Comparison of ENCODE assay signal across 8 cellular contexts in genomic region chr2:99489758-99490087, GRCh38. TPM values are rescaled to one million over a fixed set of nuclear protein-coding genes. Genes with fewer than 3 reads are reported as not detected.
DNase-seq lines count a peak whose midpoint lies in the region; ATAC-seq and TF ChIP-seq lines count a peak whose summit lies in the region.

REV1 (minus strand) TSS chr2:99490017; CDS start chr2:99464975, 25,042 bp downstream.

- H3K79me2 ChIP-seq in KMS-11 (ENCODE audit: insufficient read depth, low read depth) (peaks cover 42% of the 10 kb centered on the region), mesendoderm (ENCODE audit: control insufficient read depth, insufficient read depth, low read length) (peaks cover 32% of the 10 kb centered on the region)

- peak within 1 kb of the TSS; percentile 98 to 99 for H3K4me3 Mint-ChIP-seq in CD14-positive monocyte

- H3K4me1 ChIP-seq in KMS-11 (ENCODE audit: low read depth, poor library complexity, severe bottlenecking), result peaks cover 33% of the 10 kb centered on the region
- H3K4me1 ChIP-seq in colonic mucosa, result no peaks in the 10 kb centered on the region
- peaks cover 4% of the 10 kb centered on the region for H3K4me1 ChIP-seq in mesendoderm (ENCODE audit: control insufficient read depth, low read depth, low read length)
- H3K4me1 ChIP-seq in urinary bladder (ENCODE audit: insufficient read depth), result peaks cover 2% of the 10 kb centered on the region

- H3K9ac ChIP-seq in KMS-11, result peak within 1 kb of the TSS; percentile 59; the same call in 1 of the 2 replicates
- peak within 1 kb of the TSS; percentile 94 to 96 for H3K9ac ChIP-seq in colonic mucosa (ENCODE audit: low read depth in 2 of 2, low read length in 2 of 2)
- peak within 1 kb of the TSS; percentile 91 for H3K9ac ChIP-seq in mesendoderm (ENCODE audit: low read length)

- peak within 1 kb of the TSS; percentile 82 for H3K4me2 ChIP-seq in KMS-11
- peak within 1 kb of the TSS; percentile 81 for H3K4me2 ChIP-seq in mesendoderm (ENCODE audit: low read length)

- H3K27ac ChIP-seq in KMS-11 (peak within 1 kb of the TSS; percentile 55), colonic mucosa (peak within 1 kb of the TSS; percentile 92), mesendoderm (ENCODE audit: low read depth, low read length) (peak within 1 kb of the TSS; percentile 93), urinary bladder (ENCODE audit: low read depth) (peak within 1 kb of the TSS; percentile 98)

- no peaks in the 10 kb centered on the region for H3K9me3 ChIP-seq in colonic mucosa

- no CpG with 5 or more reads among the region's 51 CpGs for WGBS in mesendoderm (ENCODE audit: extremely low coverage, insufficient coverage, low lambda C conversion rate)
- under 1% methylated on average over 49 of the region's 51 CpGs for WGBS in urinary bladder

- H3K4me3 ChIP-seq in KMS-11 (IDR thresholded peaks at IDR 0.05; ENCODE audit: insufficient read depth, low read depth, low read length), result peak within 1 kb of the TSS; percentile 62
- peak within 1 kb of the TSS; percentile 89 for H3K4me3 ChIP-seq in colonic mucosa
- peak within 1 kb of the TSS; percentile 96 for H3K4me3 ChIP-seq in mesendoderm (ENCODE audit: low read length)
- peak within 1 kb of the TSS; percentile 95 for H3K4me3 ChIP-seq in urinary bladder (ENCODE audit: low read depth, low read length)

- H2BK15ac ChIP-seq in mesendoderm (replicated peaks; ENCODE audit: low read depth), result no peak within 1 kb of the TSS

- H3K27me3 Mint-ChIP-seq in CD14-positive monocyte (ENCODE audit: low read depth in 3 of 3), result peaks cover 0 to 7% (median 2%) of the 10 kb centered on the region in 3 donors

- peaks cover 9% of the 10 kb centered on the region for H3K79me1 ChIP-seq in mesendoderm (ENCODE audit: low read length)

- no peaks in the 10 kb centered on the region for H3K27me3 ChIP-seq in KMS-11 (ENCODE audit: insufficient read depth, low read depth)
- H3K27me3 ChIP-seq in colonic mucosa, result no peaks in the 10 kb centered on the region
- H3K27me3 ChIP-seq in mesendoderm (ENCODE audit: insufficient read depth, low read length, poor library complexity), result no peaks in the 10 kb centered on the region

- peak within 1 kb of the TSS; percentile 86 for H3K4ac ChIP-seq in mesendoderm (ENCODE audit: low read depth, low read length)

- H3K36me3 Mint-ChIP-seq in CD14-positive monocyte, result no peaks in the 10 kb centered on the region

- 0 out of 2 replicates have a peak, but pooled peaks cover 13% of the 10 kb centered on the region for H4K20me1 ChIP-seq in KMS-11 (ENCODE audit: insufficient read depth)

- H3K27ac Mint-ChIP-seq in CD14-positive monocyte, result peak within 1 kb of the TSS; percentile 98 to 99 (median 98)

- H2BK5ac ChIP-seq in mesendoderm (ENCODE audit: low read length), result no peak within 1 kb of the TSS

- TF ChIP-seq CTCF in CD14-positive monocyte (IDR thresholded peaks at IDR 0.05) (no peak), KMS-11 (conservative IDR thresholded peaks at IDR 0.05; ENCODE audit: low read depth, low read length) (no peak), colonic mucosa (IDR thresholded peaks at IDR 0.05) (no peak)

- no peaks in the 10 kb centered on the region for H3K36me3 ChIP-seq in KMS-11 (ENCODE audit: insufficient read depth)
- no peaks in the 10 kb centered on the region for H3K36me3 ChIP-seq in colonic mucosa
- no peaks in the 10 kb centered on the region for H3K36me3 ChIP-seq in mesendoderm (ENCODE audit: control insufficient read depth, insufficient read depth, low read length)
- H3K36me3 ChIP-seq in urinary bladder (ENCODE audit: insufficient read depth), result no peaks in the 10 kb centered on the region

- peak within 1 kb of the TSS; percentile 94 for H3K18ac ChIP-seq in mesendoderm (ENCODE audit: low read length)

- peaks cover 0 to 3% (median 0%) of the 10 kb centered on the region in 7 donors for H3K9me3 Mint-ChIP-seq in CD14-positive monocyte

- peak within 1 kb of the TSS; percentile 86 for H2AFZ ChIP-seq in KMS-11 (ENCODE audit: low read depth)

- intact Hi-C loops in CD14-positive monocyte (cut with micrococcal nuclease), result loop anchor here (2.0 to 10.0 kb wide), 2 partner anchors 153 to 305 kb away; partner anchors contain the start of genes EIF5B (in 2 of the 2), TXNDC9 (in 2 of the 2), MITD1 (in 1 of the 2) and MRPL30 (in 1 of the 2)
- intact Hi-C loops in colonic mucosa (cut with DNase I), result loop anchor here (5.0 to 10.0 kb wide), 2 partner anchors 152 to 335 kb away; partner anchors contain the start of genes EIF5B, LIPT1, TSGA10 and TXNDC9

- ATAC-seq in GM21526 (IDR thresholded peaks at IDR 0.05; ENCODE audit: low FRiP score, unreplicated experiment), result no peak
- ATAC-seq in GM19351 (IDR thresholded peaks at IDR 0.05; ENCODE audit: unreplicated experiment), result no peak

- H3K56ac ChIP-seq in mesendoderm (ENCODE audit: low read length), result peak within 1 kb of the TSS; percentile 95

- H2AK5ac ChIP-seq in mesendoderm (ENCODE audit: low read length), result no peak within 1 kb of the TSS

- no peak within 1 kb of the TSS for H4K5ac ChIP-seq in mesendoderm (ENCODE audit: low read length)

- H3K23ac ChIP-seq in mesendoderm (ENCODE audit: low read length), result peak within 1 kb of the TSS; percentile 57

- H3K4me1 Mint-ChIP-seq in CD14-positive monocyte, result peaks cover 29% of the 10 kb centered on the region

- DNase-seq in CD14-positive monocyte (ENCODE audit: low spot score), result no peak
- no peak for DNase-seq in colonic mucosa
- DNase-seq in mesendoderm, result no peak
- no peak for DNase-seq in RKO (ENCODE audit: low spot score)

- no peak within 1 kb of the TSS for H4K8ac ChIP-seq in mesendoderm (ENCODE audit: low read depth, low read length)

- H2BK120ac ChIP-seq in mesendoderm (ENCODE audit: low read depth, low read length), result peak within 1 kb of the TSS; percentile 96

RNA-seq across cellular contexts. Expression of gene REV1, which starts in this region (rescaled TPM):
- 1 to 10 TPM; 6.5 to 9.5 TPM for polyA plus RNA-seq in CD14-positive monocyte
- 10 to 100 TPM; 29.7 to 37.4 TPM for total RNA-seq in colonic mucosa
- 19.8 TPM for polyA plus RNA-seq in mesendoderm (2013, experiment 1 of 2)
- polyA plus RNA-seq in mesendoderm (2013, experiment 2 of 2), result 19.9 TPM
- total RNA-seq in urinary bladder, result 134 TPM
- polyA plus RNA-seq in urinary bladder, result 21.0 TPM
